ENCODE assay signal across 3 cellular contexts in the genomic region with DNA sequence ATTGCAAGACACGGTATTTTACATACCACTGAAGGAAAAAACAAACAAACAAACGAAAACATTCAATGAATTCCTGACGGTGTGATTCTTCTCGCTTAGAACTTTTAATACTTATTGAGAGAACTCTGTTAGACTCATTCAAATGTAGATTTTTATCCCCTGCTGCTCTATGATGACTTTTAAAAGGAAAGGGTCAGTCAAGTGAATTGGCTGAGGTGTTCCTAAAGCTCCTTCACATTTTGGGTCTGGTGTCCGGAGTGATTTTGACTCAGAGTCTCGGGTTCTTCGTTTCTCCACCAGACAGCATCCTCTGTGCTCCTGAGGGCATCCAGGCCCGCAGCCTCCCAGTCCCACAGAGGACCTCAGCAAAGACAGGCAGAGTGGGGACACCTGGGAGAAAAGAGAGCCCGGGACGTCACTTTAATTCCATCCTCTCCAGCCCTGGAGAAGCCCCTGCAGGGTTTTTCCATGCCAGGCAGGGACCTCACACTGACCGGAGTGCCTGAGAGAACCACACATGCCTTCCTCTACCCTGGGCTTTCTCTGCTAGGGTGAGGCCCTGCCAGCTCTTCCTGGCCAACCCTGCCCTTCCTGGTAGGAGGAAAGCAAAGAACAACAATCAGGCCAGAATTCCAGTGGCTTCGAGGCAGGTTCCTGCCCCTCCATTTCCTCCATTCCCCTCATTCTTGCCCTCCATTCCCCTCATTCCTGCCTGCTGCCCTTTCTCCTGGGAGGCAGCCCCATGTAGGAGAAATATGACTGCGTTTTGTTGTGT.
TF ChIP-seq lines count a peak whose summit lies in the region.

No MANE protein-coding gene starts in this region.

TF ChIP-seq in SK-N-SH treated with all-trans-retinoic acid at 6 μM for 48 hours, 23 proteins besides CTCF, POLR2A, EP300 and RAD21 (continues in another document):
- TF ChIP-seq, protein P1, sequence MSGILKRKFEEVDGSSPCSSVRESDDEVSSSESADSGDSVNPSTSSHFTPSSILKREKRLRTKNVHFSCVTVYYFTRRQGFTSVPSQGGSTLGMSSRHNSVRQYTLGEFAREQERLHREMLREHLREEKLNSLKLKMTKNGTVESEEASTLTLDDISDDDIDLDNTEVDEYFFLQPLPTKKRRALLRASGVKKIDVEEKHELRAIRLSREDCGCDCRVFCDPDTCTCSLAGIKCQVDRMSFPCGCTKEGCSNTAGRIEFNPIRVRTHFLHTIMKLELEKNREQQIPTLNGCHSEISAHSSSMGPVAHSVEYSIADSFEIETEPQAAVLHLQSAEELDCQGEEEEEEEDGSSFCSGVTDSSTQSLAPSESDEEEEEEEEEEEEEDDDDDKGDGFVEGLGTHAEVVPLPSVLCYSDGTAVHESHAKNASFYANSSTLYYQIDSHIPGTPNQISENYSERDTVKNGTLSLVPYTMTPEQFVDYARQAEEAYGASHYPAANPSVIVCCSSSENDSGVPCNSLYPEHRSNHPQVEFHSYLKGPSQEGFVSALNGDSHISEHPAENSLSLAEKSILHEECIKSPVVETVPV (CRISPR knock-in tag; IDR thresholded peaks at IDR 0.05), result no peak
- TF ChIP-seq PPARA (CRISPR knock-in tag; IDR thresholded peaks at IDR 0.05; ENCODE audit: borderline replicate concordance) (no peak), ZNF70 (CRISPR knock-in tag; IDR thresholded peaks at IDR 0.05) (no peak), OSR1 (CRISPR knock-in tag; IDR thresholded peaks at IDR 0.05) (no peak), CSDC2 (CRISPR knock-in tag; IDR thresholded peaks at IDR 0.05) (no peak), RARB (CRISPR knock-in tag; IDR thresholded peaks at IDR 0.05) (no peak)
- TF ChIP-seq, protein P2, sequence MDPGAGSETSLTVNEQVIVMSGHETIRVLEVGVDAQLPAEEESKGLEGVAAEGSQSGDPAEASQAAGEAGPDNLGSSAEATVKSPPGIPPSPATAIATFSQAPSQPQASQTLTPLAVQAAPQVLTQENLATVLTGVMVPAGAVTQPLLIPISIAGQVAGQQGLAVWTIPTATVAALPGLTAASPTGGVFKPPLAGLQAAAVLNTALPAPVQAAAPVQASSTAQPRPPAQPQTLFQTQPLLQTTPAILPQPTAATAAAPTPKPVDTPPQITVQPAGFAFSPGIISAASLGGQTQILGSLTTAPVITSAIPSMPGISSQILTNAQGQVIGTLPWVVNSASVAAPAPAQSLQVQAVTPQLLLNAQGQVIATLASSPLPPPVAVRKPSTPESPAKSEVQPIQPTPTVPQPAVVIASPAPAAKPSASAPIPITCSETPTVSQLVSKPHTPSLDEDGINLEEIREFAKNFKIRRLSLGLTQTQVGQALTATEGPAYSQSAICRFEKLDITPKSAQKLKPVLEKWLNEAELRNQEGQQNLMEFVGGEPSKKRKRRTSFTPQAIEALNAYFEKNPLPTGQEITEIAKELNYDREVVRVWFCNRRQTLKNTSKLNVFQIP (CRISPR knock-in tag; IDR thresholded peaks at IDR 0.05; ENCODE audit: borderline replicate concordance, low read depth), result no peak
- TF ChIP-seq, protein P3, sequence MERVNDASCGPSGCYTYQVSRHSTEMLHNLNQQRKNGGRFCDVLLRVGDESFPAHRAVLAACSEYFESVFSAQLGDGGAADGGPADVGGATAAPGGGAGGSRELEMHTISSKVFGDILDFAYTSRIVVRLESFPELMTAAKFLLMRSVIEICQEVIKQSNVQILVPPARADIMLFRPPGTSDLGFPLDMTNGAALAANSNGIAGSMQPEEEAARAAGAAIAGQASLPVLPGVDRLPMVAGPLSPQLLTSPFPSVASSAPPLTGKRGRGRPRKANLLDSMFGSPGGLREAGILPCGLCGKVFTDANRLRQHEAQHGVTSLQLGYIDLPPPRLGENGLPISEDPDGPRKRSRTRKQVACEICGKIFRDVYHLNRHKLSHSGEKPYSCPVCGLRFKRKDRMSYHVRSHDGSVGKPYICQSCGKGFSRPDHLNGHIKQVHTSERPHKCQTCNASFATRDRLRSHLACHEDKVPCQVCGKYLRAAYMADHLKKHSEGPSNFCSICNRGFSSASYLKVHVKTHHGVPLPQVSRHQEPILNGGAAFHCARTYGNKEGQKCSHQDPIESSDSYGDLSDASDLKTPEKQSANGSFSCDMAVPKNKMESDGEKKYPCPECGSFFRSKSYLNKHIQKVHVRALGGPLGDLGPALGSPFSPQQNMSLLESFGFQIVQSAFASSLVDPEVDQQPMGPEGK (CRISPR knock-in tag; IDR thresholded peaks at IDR 0.05; ENCODE audit: borderline replicate concordance), result no peak
- TF ChIP-seq, protein P4, sequence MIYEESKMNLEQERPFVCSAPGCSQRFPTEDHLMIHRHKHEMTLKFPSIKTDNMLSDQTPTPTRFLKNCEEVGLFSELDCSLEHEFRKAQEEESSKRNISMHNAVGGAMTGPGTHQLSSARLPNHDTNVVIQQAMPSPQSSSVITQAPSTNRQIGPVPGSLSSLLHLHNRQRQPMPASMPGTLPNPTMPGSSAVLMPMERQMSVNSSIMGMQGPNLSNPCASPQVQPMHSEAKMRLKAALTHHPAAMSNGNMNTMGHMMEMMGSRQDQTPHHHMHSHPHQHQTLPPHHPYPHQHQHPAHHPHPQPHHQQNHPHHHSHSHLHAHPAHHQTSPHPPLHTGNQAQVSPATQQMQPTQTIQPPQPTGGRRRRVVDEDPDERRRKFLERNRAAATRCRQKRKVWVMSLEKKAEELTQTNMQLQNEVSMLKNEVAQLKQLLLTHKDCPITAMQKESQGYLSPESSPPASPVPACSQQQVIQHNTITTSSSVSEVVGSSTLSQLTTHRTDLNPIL (CRISPR knock-in tag; IDR thresholded peaks at IDR 0.05; ENCODE audit: low read depth), result no peak

TF ChIP-seq in SK-N-SH, 30 proteins besides CTCF, POLR2A, EP300 and RAD21:
- TF ChIP-seq MEF2A (IDR thresholded peaks at IDR 0.05; ENCODE audit: borderline replicate concordance, low read depth) (no peak), RFX5 (IDR thresholded peaks at IDR 0.05; ENCODE audit: low read length) (no peak), CHD2 (IDR thresholded peaks at IDR 0.05; ENCODE audit: low read length, partially characterized antibody) (no peak), GATA2 (CRISPR knock-in tag; IDR thresholded peaks at IDR 0.05) (no peak), ELF1 (IDR thresholded peaks at IDR 0.05) (no peak), MXI1 (IDR thresholded peaks at IDR 0.05; ENCODE audit: low read depth, low read length) (no peak), NFIC (IDR thresholded peaks at IDR 0.05; ENCODE audit: borderline replicate concordance) (no peak), FOXM1 (IDR thresholded peaks at IDR 0.05; ENCODE audit: low read depth) (no peak)
- TF ChIP-seq, protein P5, sequence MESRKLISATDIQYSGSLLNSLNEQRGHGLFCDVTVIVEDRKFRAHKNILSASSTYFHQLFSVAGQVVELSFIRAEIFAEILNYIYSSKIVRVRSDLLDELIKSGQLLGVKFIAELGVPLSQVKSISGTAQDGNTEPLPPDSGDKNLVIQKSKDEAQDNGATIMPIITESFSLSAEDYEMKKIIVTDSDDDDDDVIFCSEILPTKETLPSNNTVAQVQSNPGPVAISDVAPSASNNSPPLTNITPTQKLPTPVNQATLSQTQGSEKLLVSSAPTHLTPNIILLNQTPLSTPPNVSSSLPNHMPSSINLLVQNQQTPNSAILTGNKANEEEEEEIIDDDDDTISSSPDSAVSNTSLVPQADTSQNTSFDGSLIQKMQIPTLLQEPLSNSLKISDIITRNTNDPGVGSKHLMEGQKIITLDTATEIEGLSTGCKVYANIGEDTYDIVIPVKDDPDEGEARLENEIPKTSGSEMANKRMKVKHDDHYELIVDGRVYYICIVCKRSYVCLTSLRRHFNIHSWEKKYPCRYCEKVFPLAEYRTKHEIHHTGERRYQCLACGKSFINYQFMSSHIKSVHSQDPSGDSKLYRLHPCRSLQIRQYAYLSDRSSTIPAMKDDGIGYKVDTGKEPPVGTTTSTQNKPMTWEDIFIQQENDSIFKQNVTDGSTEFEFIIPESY (IDR thresholded peaks at IDR 0.05; ENCODE audit: borderline replicate concordance, low read depth), result no peak
- TF ChIP-seq, protein P6, sequence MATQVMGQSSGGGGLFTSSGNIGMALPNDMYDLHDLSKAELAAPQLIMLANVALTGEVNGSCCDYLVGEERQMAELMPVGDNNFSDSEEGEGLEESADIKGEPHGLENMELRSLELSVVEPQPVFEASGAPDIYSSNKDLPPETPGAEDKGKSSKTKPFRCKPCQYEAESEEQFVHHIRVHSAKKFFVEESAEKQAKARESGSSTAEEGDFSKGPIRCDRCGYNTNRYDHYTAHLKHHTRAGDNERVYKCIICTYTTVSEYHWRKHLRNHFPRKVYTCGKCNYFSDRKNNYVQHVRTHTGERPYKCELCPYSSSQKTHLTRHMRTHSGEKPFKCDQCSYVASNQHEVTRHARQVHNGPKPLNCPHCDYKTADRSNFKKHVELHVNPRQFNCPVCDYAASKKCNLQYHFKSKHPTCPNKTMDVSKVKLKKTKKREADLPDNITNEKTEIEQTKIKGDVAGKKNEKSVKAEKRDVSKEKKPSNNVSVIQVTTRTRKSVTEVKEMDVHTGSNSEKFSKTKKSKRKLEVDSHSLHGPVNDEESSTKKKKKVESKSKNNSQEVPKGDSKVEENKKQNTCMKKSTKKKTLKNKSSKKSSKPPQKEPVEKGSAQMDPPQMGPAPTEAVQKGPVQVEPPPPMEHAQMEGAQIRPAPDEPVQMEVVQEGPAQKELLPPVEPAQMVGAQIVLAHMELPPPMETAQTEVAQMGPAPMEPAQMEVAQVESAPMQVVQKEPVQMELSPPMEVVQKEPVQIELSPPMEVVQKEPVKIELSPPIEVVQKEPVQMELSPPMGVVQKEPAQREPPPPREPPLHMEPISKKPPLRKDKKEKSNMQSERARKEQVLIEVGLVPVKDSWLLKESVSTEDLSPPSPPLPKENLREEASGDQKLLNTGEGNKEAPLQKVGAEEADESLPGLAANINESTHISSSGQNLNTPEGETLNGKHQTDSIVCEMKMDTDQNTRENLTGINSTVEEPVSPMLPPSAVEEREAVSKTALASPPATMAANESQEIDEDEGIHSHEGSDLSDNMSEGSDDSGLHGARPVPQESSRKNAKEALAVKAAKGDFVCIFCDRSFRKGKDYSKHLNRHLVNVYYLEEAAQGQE (IDR thresholded peaks at IDR 0.05; ENCODE audit: low read depth, low read length), result no peak

TF ChIP-seq in H1, 55 proteins besides CTCF, POLR2A, EP300 and RAD21 (continues in another document):
- no peak for TF ChIP-seq RFX5 (IDR thresholded peaks at IDR 0.05; ENCODE audit: borderline replicate concordance, low read depth, low read length)
- TF ChIP-seq EGR1 (IDR thresholded peaks at IDR 0.05; ENCODE audit: borderline replicate concordance, low read depth, low read length), result no peak
- TF ChIP-seq ATF2 (IDR thresholded peaks at IDR 0.05; ENCODE audit: low read length), result peak; percentile 66; the same call in 1 of the 2 replicates
- no peak for TF ChIP-seq RNF2 (IDR thresholded peaks at IDR 0.05; ENCODE audit: borderline replicate concordance, low read depth, low read length, missing control alignments, poor library complexity, severe bottlenecking)
- TF ChIP-seq SP1 (IDR thresholded peaks at IDR 0.05; ENCODE audit: low read depth, low read length), result peak; percentile 49; the same call in 1 of the 2 replicates
- TF ChIP-seq CEBPB (IDR thresholded peaks at IDR 0.05; ENCODE audit: low read depth, low read length), result no peak
- no peak for TF ChIP-seq NRF1 (IDR thresholded peaks at IDR 0.05; ENCODE audit: low read depth, low read length)
- 0 out of 2 replicates have a peak, but pooled peaks have one; percentile 60 for TF ChIP-seq RBBP5 (IDR thresholded peaks at IDR 0.05; ENCODE audit: borderline replicate concordance, low read depth, low read length)
- TF ChIP-seq KDM1A (IDR thresholded peaks at IDR 0.05; ENCODE audit: borderline replicate concordance, low read length), result no peak
- no peak for TF ChIP-seq FOSL1 (IDR thresholded peaks at IDR 0.05; ENCODE audit: insufficient read depth, low read depth, low read length)
- TF ChIP-seq BRCA1 (IDR thresholded peaks at IDR 0.05; ENCODE audit: low read depth, low read length), result no peak
- 0 out of 2 replicates have a peak, but pooled peaks have one; percentile 19 for TF ChIP-seq TEAD4 (IDR thresholded peaks at IDR 0.05; ENCODE audit: low read depth, low read length)
- TF ChIP-seq E2F6 (IDR thresholded peaks at IDR 0.05), result no peak
- no peak for TF ChIP-seq TBP (IDR thresholded peaks at IDR 0.05; ENCODE audit: low read depth, low read length)
- peak; percentile 43; the same call in 1 of the 2 replicates for TF ChIP-seq POU5F1 (IDR thresholded peaks at IDR 0.05; ENCODE audit: low read depth, low read length)
